29 cellular contexts compared by ENCODE assay signal in the genomic region with DNA sequence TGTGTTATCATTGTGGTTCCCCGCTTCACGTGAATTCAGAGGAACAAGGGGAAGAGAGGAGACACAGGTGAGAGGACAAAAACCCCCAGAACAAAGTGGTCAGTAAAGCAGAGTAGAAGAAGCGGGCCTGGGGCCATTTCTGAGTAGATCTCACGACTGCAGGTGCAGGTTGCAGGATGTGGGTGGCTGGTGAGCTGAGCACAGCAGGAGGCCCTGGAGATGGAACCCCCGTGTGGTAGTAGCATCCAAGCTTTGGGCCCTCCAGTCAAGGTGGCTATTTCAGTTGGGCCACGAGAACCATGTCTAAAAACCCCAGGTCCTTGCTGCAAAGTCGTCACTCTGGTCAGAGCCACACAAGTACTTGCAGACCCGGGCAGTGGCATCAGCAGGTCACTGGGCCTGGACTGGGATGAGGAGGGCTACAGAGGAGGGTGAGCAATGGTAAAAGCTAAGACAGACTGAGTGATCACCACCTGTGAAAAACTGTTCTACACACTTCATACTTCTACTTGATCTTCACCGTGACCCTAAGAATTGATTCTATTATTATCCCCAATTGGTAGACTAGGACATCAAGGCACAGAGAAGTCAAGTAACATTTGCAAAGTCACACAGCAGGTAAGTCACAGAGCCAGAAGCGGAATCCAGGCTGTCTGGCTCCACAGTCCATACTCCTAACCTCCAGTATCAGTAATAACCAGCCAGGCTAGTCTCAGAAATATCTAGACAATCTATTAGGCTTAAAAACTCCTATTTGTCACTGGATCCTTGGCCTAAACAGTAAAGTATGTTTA. TPM values are rescaled to one million over a fixed set of nuclear protein-coding genes. Genes with fewer than 3 reads are reported as not detected.
"Had no signal": no experiment of that assay in that cellular context is flagged by ENCODE, and none has a peak within 500 bp of the region (broad histone marks: within the 10 kb centered on the region; RNA-seq: fewer than 3 reads in every experiment).

No MANE protein-coding gene starts in this region.

- H3K4me3 ChIP-seq: SK-N-MC had no signal

- DNase-seq: activated CD4-positive, alpha-beta memory T cell treated with anti-CD3 and anti-CD28 coated beads for 36 hours; activated CD4-positive, alpha-beta T cell treated with anti-CD3 and anti-CD28 coated beads, Interleukin-2, amount 10 ng/mL, durations not matched to agents 7 days and 5 days; activated CD4-positive, CD25-positive, alpha-beta regulatory T cell; activated CD8-positive, alpha-beta memory T cell treated with anti-CD3 and anti-CD28 coated beads for 24 hours; activated gamma-delta T cell; activated naive CD4-positive, alpha-beta T cell treated with anti-CD3 and anti-CD28 coated beads for 36 hours; activated T-cell treated with anti-CD3 and anti-CD28 coated beads, Interleukin-2, amount 50 U/mL, for 4 hours; amygdala; brain microvascular endothelial cell; caudate nucleus; Kasumi-1; NCI-H1105 treated with DMSO at 0.1 percent for 48 hours; NCI-H1436 treated with DMSO at 0.1 percent for 48 hours; NCI-H187; NCI-H2081 treated with DMSO at 0.1 percent for 48 hours; NCI-H2171; NCI-H2227 treated with DMSO at 0.1 percent for 48 hours; NCI-H446 treated with DMSO at 0.1 percent for 48 hours; NCI-H526; NCI-H774; OCI-M1; RPMI8226; T-helper 1 cell had no signal

- H3K27me3 ChIP-seq: brain microvascular endothelial cell had no signal

- H3K27me3 Mint-ChIP-seq: activated CD4-positive, alpha-beta memory T cell treated with anti-CD3 and anti-CD28 coated beads for 36 hours; activated T-helper 17 cell treated with anti-CD3 and anti-CD28 coated beads, Interleukin-2, amount 50 U/mL, for 72 hours had no signal

- H3K9me3 Mint-ChIP-seq: activated CD4-positive, alpha-beta memory T cell treated with anti-CD3 and anti-CD28 coated beads for 36 hours; activated CD4-positive, alpha-beta T cell treated with anti-CD3 and anti-CD28 coated beads, Interleukin-2, amount 10 ng/mL, durations not matched to agents 7 days and 5 days; activated naive CD4-positive, alpha-beta T cell treated with anti-CD3 and anti-CD28 coated beads for 36 hours; activated T-cell treated with anti-CD3 and anti-CD28 coated beads, Interleukin-2, amount 50 U/mL, for 4 hours; activated T-helper 17 cell treated with anti-CD3 and anti-CD28 coated beads, Interleukin-2, amount 50 U/mL, for 72 hours had no signal

- ATAC-seq: activated T-cell treated with anti-CD3 and anti-CD28 coated beads, Interleukin-2, amount 50 U/mL, for 4 hours; activated T-helper 17 cell treated with anti-CD3 and anti-CD28 coated beads, Interleukin-2, amount 50 U/mL, for 72 hours; Panc1; Right ventricle myocardium inferior had no signal

- H3K4me1 Mint-ChIP-seq: activated CD4-positive, alpha-beta T cell treated with anti-CD3 and anti-CD28 coated beads, Interleukin-2, amount 10 ng/mL, durations not matched to agents 7 days and 5 days had no signal

- H3K4me3 Mint-ChIP-seq: activated CD4-positive, alpha-beta memory T cell treated with anti-CD3 and anti-CD28 coated beads for 36 hours; activated CD4-positive, alpha-beta T cell treated with anti-CD3 and anti-CD28 coated beads, Interleukin-2, amount 10 ng/mL, durations not matched to agents 7 days and 5 days; activated naive CD4-positive, alpha-beta T cell treated with anti-CD3 and anti-CD28 coated beads for 36 hours; activated naive CD8-positive, alpha-beta T cell; activated T-cell treated with anti-CD3 and anti-CD28 coated beads, Interleukin-2, amount 50 U/mL, for 4 hours; activated T-helper 17 cell treated with anti-CD3 and anti-CD28 coated beads, Interleukin-2, amount 50 U/mL, for 72 hours had no signal

- H3K36me3 ChIP-seq: brain microvascular endothelial cell had no signal

- H3K27ac Mint-ChIP-seq: activated CD4-positive, alpha-beta memory T cell treated with anti-CD3 and anti-CD28 coated beads for 36 hours; activated CD4-positive, alpha-beta T cell treated with anti-CD3 and anti-CD28 coated beads, Interleukin-2, amount 10 ng/mL, durations not matched to agents 7 days and 5 days; activated naive CD4-positive, alpha-beta T cell treated with anti-CD3 and anti-CD28 coated beads for 36 hours; activated naive CD8-positive, alpha-beta T cell; activated T-helper 17 cell treated with anti-CD3 and anti-CD28 coated beads, Interleukin-2, amount 50 U/mL, for 72 hours had no signal

- H3K36me3 Mint-ChIP-seq: activated CD4-positive, alpha-beta memory T cell treated with anti-CD3 and anti-CD28 coated beads for 36 hours; activated naive CD8-positive, alpha-beta T cell had no signal

RNA-seq across cellular contexts. Expression of a gene that starts 43.8 kb away (rescaled TPM):
- total RNA-seq: activated CD4-positive, alpha-beta memory T cell treated with anti-CD3 and anti-CD28 coated beads for 36 hours; activated CD4-positive, alpha-beta T cell treated with anti-CD3 and anti-CD28 coated beads, Interleukin-2, amount 10 ng/mL, durations not matched to agents 7 days and 5 days; activated naive CD4-positive, alpha-beta T cell treated with anti-CD3 and anti-CD28 coated beads for 36 hours; activated T-helper 17 cell treated with anti-CD3 and anti-CD28 coated beads, Interleukin-2, amount 50 U/mL, for 72 hours; T-helper 2 cell treated with Interferon-gamma antibody and Interleukin-4, amounts not matched to agents 100 ng/mL and 5 ng/mL, for 36 hours had no signal
